In genomic region chr3:27115352-27115751, GRCh38 we compare ENCODE assay signal across 33 cellular contexts.
"Had no signal": no experiment of that assay in that cellular context is flagged by ENCODE, and none has a peak within 500 bp of the region (broad histone marks: within the 10 kb centered on the region; RNA-seq: fewer than 3 reads in every experiment).

No MANE protein-coding gene starts in this region.

- H3K9me3 ChIP-seq: adrenal gland, ascending aorta, body of pancreas, breast epithelium had no signal

- ATAC-seq: activated naive CD4-positive, alpha-beta T cell treated with anti-CD3 and anti-CD28 coated beads, Interleukin-2, amount 50 U/mL, for 72 hours; activated naive CD8-positive, alpha-beta T cell treated with anti-CD3 and anti-CD28 coated beads, Interleukin-2, amount 50 U/mL, for 24 hours; activated T-cell treated with anti-CD3 and anti-CD28 coated beads, Interleukin-2, amount 50 U/mL, for 4 hours; activated T-cell treated with anti-CD3 and anti-CD28 coated beads, Interleukin-2, amount 50 U/mL, for 72 hours; body of pancreas had no signal

- H3K4me3 ChIP-seq: adrenal gland, ascending aorta, body of pancreas, breast epithelium, cardiac muscle cell had no signal

- H3K27ac ChIP-seq: adrenal gland, ascending aorta, body of pancreas, brain microvascular endothelial cell, breast epithelium, cardiac muscle cell had no signal

- H3K27me3 ChIP-seq: adrenal gland, ascending aorta, body of pancreas, brain microvascular endothelial cell, breast epithelium, cardiac muscle cell had no signal

- H3K4me1 ChIP-seq: adrenal gland, ascending aorta, body of pancreas, breast epithelium had no signal

- H3K36me3 ChIP-seq: adrenal gland, ascending aorta, brain microvascular endothelial cell, breast epithelium, cardiac muscle cell had no signal

- DNase-seq: activated effector memory CD4-positive, alpha-beta T cell treated with anti-CD3 and anti-CD28 coated beads, Interleukin-2, amount 50 U/mL, for 16 hours; activated effector memory CD4-positive, alpha-beta T cell treated with Interleukin-2 at 50 U/mL for 16 hours; activated gamma-delta T cell; activated gamma-delta T cell treated with Interleukin-2 at 50 U/mL for 16 hours; activated naive CD4-positive, alpha-beta T cell; activated naive CD4-positive, alpha-beta T cell treated with anti-CD3 and anti-CD28 coated beads for 36 hours; activated naive CD4-positive, alpha-beta T cell treated with anti-CD3 and anti-CD28 coated beads, Interleukin-2, amount 10 ng/mL, durations not matched to agents 7 days and 5 days; activated naive CD4-positive, alpha-beta T cell treated with anti-CD3 and anti-CD28 coated beads, Interleukin-2, amount 50 U/mL, for 16 hours; activated naive CD4-positive, alpha-beta T cell treated with Interleukin-2 at 50 U/mL for 16 hours; activated naive CD8-positive, alpha-beta T cell treated with anti-CD3 and anti-CD28 coated beads for 36 hours; activated naive CD8-positive, alpha-beta T cell treated with anti-CD3 and anti-CD28 coated beads, Interleukin-2, amount 10 ng/mL, durations not matched to agents 7 days and 5 days; activated naive CD8-positive, alpha-beta T cell treated with anti-CD3 and anti-CD28 coated beads, Interleukin-2, amount 50 U/mL, for 24 hours; activated T-cell treated with anti-CD3 and anti-CD28 coated beads, Interleukin-2, amount 50 U/mL, for 1 hour; activated T-cell treated with anti-CD3 and anti-CD28 coated beads, Interleukin-2, amount 50 U/mL, for 24 hours; activated T-cell treated with anti-CD3 and anti-CD28 coated beads, Interleukin-2, amount 50 U/mL, for 4 hours; activated T-cell treated with anti-CD3 and anti-CD28 coated beads, Interleukin-2, amount 50 U/mL, for 48 hours; activated T-cell treated with anti-CD3 and anti-CD28 coated beads, Interleukin-2, amount 50 U/mL, for 72 hours; adrenal gland; amniotic stem cell; amygdala; anterior cingulate cortex; aorta; body of pancreas; caudate nucleus; central memory CD4-positive, alpha-beta T cell; cerebellar nuclear complex had no signal

- FAIRE-seq: astrocyte, bronchial epithelial cell had no signal
